10 cellular contexts compared by ENCODE assay signal in the genomic region with DNA sequence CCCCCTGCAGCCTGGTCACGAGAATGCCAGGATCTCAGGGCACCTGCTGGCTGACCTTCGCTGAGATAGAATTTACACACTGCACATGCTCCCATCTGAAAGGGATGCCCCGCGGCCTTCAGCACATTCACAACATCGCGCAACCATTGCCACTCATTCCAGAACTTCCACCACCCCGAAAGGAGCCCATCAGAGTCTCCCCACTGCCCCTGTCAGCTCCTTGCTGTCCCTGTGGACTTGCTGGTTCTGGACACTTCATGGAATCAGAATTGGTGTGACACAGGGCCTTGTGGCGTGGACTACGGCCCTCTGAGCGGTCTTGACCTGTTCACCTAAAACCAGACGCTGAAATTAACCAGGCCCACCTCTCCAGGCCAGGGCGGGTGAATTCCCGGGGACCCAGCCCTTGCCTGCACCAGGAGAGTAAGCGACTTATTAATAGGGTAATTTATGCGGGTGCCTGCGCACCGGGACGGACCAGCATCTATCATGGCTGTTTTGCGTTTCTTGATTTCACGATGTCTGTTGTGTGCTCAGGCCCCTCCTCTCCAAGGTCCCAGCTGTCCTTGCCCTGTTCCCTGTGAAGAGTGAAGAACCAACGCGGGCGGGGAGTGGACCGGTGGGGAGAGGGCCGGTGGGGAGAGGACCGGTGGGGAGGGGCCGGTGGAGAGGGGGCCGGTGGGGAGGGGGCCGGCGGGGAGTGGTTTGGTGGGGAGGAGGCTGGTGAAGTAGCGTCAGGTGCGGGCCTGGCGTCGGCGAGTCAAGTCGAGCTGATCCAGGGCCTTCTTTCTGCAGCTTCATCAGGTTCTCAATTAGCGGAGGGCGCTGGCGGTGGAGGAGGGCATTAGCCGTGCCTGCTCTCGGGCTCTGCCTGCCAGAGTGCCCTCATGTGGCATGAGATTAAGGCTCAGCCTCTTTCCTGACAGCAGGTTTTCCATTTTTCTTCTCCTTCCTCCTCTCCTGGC. TPM values are rescaled to one million over a fixed set of nuclear protein-coding genes. Genes with fewer than 3 reads are reported as not detected.
A peak's percentile ranks its signal among the peaks of the same experiment; 100 is the strongest.
DNase-seq lines count a peak whose midpoint lies in the region; ATAC-seq and TF ChIP-seq lines count a peak whose summit lies in the region.
"Had no signal": no experiment of that assay in that cellular context is flagged by ENCODE, and none has a peak within 500 bp of the region (broad histone marks: within the 10 kb centered on the region; RNA-seq: fewer than 3 reads in every experiment).

No MANE protein-coding gene starts in this region.

- no peaks in the 10 kb centered on the region for H3K36me3 ChIP-seq in aorta (ENCODE audit: control insufficient read depth in 1 of 2, insufficient read depth in 2 of 2, low read length in 1 of 2)
- H3K36me3 ChIP-seq: Peyer's patch had no signal

- no peak overlapping the region for H3K27ac Mint-ChIP-seq in natural killer cell treated with Interleukin-12 subunit alpha and Interleukin-12 subunit beta and Interleukin-15 and Interleukin-18, amount 100 ng/mL, for 72 hours
- H3K27ac Mint-ChIP-seq in natural killer cell: no peak overlapping the region
- no peak overlapping the region for H3K27ac Mint-ChIP-seq in activated CD8-positive, alpha-beta memory T cell treated with anti-CD3 and anti-CD28 coated beads, Interleukin-2, amount 10 ng/mL, durations not matched to agents 7 days and 5 days
- H3K27ac Mint-ChIP-seq: nephron had no signal

- no peaks in the 10 kb centered on the region for H3K9me3 ChIP-seq in aorta (ENCODE audit: control insufficient read depth, low read length)
- H3K9me3 ChIP-seq: Peyer's patch had no signal

- ATAC-seq in natural killer cell treated with Interleukin-12 subunit alpha and Interleukin-12 subunit beta and Interleukin-15 and Interleukin-18, amount 100 ng/mL, for 72 hours: no peak
- no peak for ATAC-seq in natural killer cell
- peak; percentile 16 for ATAC-seq in foreskin keratinocyte
- ATAC-seq in aorta (ENCODE audit: low FRiP score): no peak
- ATAC-seq in HG03520 (IDR thresholded peaks at IDR 0.05; ENCODE audit: unreplicated experiment): no peak
- no peak for ATAC-seq in GM18907 (IDR thresholded peaks at IDR 0.05; ENCODE audit: unreplicated experiment)
- no peak for ATAC-seq in activated CD8-positive, alpha-beta memory T cell treated with anti-CD3 and anti-CD28 coated beads, Interleukin-2, amount 10 ng/mL, durations not matched to agents 7 days and 5 days

- H3K36me3 Mint-ChIP-seq in natural killer cell treated with Interleukin-12 subunit alpha and Interleukin-12 subunit beta and Interleukin-15 and Interleukin-18, amount 100 ng/mL, for 72 hours: no peaks in the 10 kb centered on the region
- no peaks in the 10 kb centered on the region for H3K36me3 Mint-ChIP-seq in natural killer cell
- no peaks in the 10 kb centered on the region for H3K36me3 Mint-ChIP-seq in activated CD8-positive, alpha-beta memory T cell treated with anti-CD3 and anti-CD28 coated beads, Interleukin-2, amount 10 ng/mL, durations not matched to agents 7 days and 5 days

- H3K9me3 Mint-ChIP-seq in natural killer cell treated with Interleukin-12 subunit alpha and Interleukin-12 subunit beta and Interleukin-15 and Interleukin-18, amount 100 ng/mL, for 72 hours: no peaks in the 10 kb centered on the region
- no peaks in the 10 kb centered on the region for H3K9me3 Mint-ChIP-seq in natural killer cell
- H3K9me3 Mint-ChIP-seq in activated CD8-positive, alpha-beta memory T cell treated with anti-CD3 and anti-CD28 coated beads, Interleukin-2, amount 10 ng/mL, durations not matched to agents 7 days and 5 days (ENCODE audit: low read depth): no peaks in the 10 kb centered on the region
- H3K9me3 Mint-ChIP-seq: nephron had no signal

- H3K4me1 ChIP-seq in foreskin keratinocyte (no peaks in the 10 kb centered on the region), aorta (ENCODE audit: control insufficient read depth in 1 of 2, insufficient read depth in 2 of 2, low read length in 2 of 2) (no peaks in the 10 kb centered on the region)
- H3K4me1 ChIP-seq: Peyer's patch had no signal

- 12 to 18% methylated on average over 34 to 41 of the region's 41 CpGs for WGBS in aorta, 2 donors

- no peak overlapping the region for H3K4me3 ChIP-seq in aorta (ENCODE audit: low read length in 2 of 2)
- H3K4me3 ChIP-seq: Peyer's patch had no signal

- no peak for TF ChIP-seq CTCF in natural killer cell (IDR thresholded peaks at IDR 0.05)
- TF ChIP-seq CTCF in foreskin keratinocyte (conservative IDR thresholded peaks at IDR 0.05): peak; percentile 37

- intact Hi-C loops in natural killer cell (cut with micrococcal nuclease): no loop called here
- intact Hi-C loops in aorta (cut with DNase I): no loop called here

- H3K27ac ChIP-seq in foreskin keratinocyte (no peak overlapping the region), aorta (ENCODE audit: low read depth in 1 of 2, low read length in 2 of 2) (no peak overlapping the region)
- H3K27ac ChIP-seq: Peyer's patch had no signal

- CTCF ChIA-PET in activated CD8-positive, alpha-beta memory T cell treated with anti-CD3 and anti-CD28 coated beads, Interleukin-2, amount 10 ng/mL, durations not matched to agents 7 days and 5 days (lab: Charles Lee): interaction anchor here (1.0 kb wide), 1 partner anchor 14 kb away, joined by 3 read pairs; no protein-coding TSS in a partner anchor

- peaks cover 10 to 13% of the 10 kb centered on the region in 2 donors for H3K27me3 Mint-ChIP-seq in natural killer cell treated with Interleukin-12 subunit alpha and Interleukin-12 subunit beta and Interleukin-15 and Interleukin-18, amount 100 ng/mL, for 72 hours
- peaks cover 5 to 38% of the 10 kb centered on the region in 2 donors for H3K27me3 Mint-ChIP-seq in natural killer cell (ENCODE audit: low read depth in 2 of 2)
- H3K27me3 Mint-ChIP-seq in activated CD8-positive, alpha-beta memory T cell treated with anti-CD3 and anti-CD28 coated beads, Interleukin-2, amount 10 ng/mL, durations not matched to agents 7 days and 5 days: peaks cover 37% of the 10 kb centered on the region

- H3K4me3 Mint-ChIP-seq in natural killer cell treated with Interleukin-12 subunit alpha and Interleukin-12 subunit beta and Interleukin-15 and Interleukin-18, amount 100 ng/mL, for 72 hours: no peak overlapping the region
- H3K4me3 Mint-ChIP-seq in natural killer cell: no peak overlapping the region
- H3K4me3 Mint-ChIP-seq in activated CD8-positive, alpha-beta memory T cell treated with anti-CD3 and anti-CD28 coated beads, Interleukin-2, amount 10 ng/mL, durations not matched to agents 7 days and 5 days: no peak overlapping the region
- H3K4me3 Mint-ChIP-seq: nephron had no signal

- H3K4me1 Mint-ChIP-seq in natural killer cell treated with Interleukin-12 subunit alpha and Interleukin-12 subunit beta and Interleukin-15 and Interleukin-18, amount 100 ng/mL, for 72 hours (ENCODE audit: low read depth in 2 of 2): peaks cover under 1 to 1% of the 10 kb centered on the region in 2 donors
- peaks cover 1% of the 10 kb centered on the region in 2 donors for H3K4me1 Mint-ChIP-seq in natural killer cell
- peaks cover under 1% of the 10 kb centered on the region for H3K4me1 Mint-ChIP-seq in activated CD8-positive, alpha-beta memory T cell treated with anti-CD3 and anti-CD28 coated beads, Interleukin-2, amount 10 ng/mL, durations not matched to agents 7 days and 5 days

- peaks cover 88% of the 10 kb centered on the region for H3K27me3 ChIP-seq in foreskin keratinocyte
- peaks cover 0 to 2% of the 10 kb centered on the region in 2 donors for H3K27me3 ChIP-seq in aorta (ENCODE audit: control insufficient read depth in 1 of 2, insufficient read depth in 2 of 2, low read length in 1 of 2)

- DNase-seq in natural killer cell treated with Interleukin-12 subunit alpha and Interleukin-12 subunit beta and Interleukin-15 and Interleukin-18, amount 100 ng/mL, for 72 hours (ENCODE audit: low spot score): peak; percentile 45
- DNase-seq in natural killer cell (no peak), NCI-H1092 (lab: John Stamatoyannopoulos, UW) (peak; percentile 18), foreskin keratinocyte (no peak), aorta (peak; percentile 31 to 63)
- no peak for DNase-seq in activated CD8-positive, alpha-beta memory T cell treated with anti-CD3 and anti-CD28 coated beads, Interleukin-2, amount 10 ng/mL, durations not matched to agents 7 days and 5 days

RNA-seq across cellular contexts. Expression of a gene that starts 20.9 kb away (rescaled TPM):
- total RNA-seq in natural killer cell treated with Interleukin-12 subunit alpha and Interleukin-12 subunit beta and Interleukin-15 and Interleukin-18, amount 100 ng/mL, for 72 hours: not detected
- total RNA-seq in natural killer cell: not detected
- not detected in 2 replicates for total RNA-seq in foreskin keratinocyte
- not detected in 2 replicates for polyA plus RNA-seq in foreskin keratinocyte
- not detected for total RNA-seq in aorta
- not detected for polyA plus RNA-seq in aorta
- total RNA-seq in activated CD8-positive, alpha-beta memory T cell treated with anti-CD3 and anti-CD28 coated beads, Interleukin-2, amount 10 ng/mL, durations not matched to agents 7 days and 5 days: not detected
- total RNA-seq: Peyer's patch had no signal

Comparison
In these comparisons a context has a peak if more than half of its experiments do, and no peak if none do; other contexts are left out.
1. DNase-seq: peak in natural killer cell treated with Interleukin-12 subunit alpha and Interleukin-12 subunit beta and Interleukin-15 and Interleukin-18, amount 100 ng/mL, for 72 hours (single experiment), NCI-H1092 (single experiment) and aorta (2 of 2); none in natural killer cell (single experiment), foreskin keratinocyte (0 of 2) and activated CD8-positive, alpha-beta memory T cell treated with anti-CD3 and anti-CD28 coated beads, Interleukin-2, amount 10 ng/mL, durations not matched to agents 7 days and 5 days (single experiment).